Comparison of ENCODE assay signal across 21 cellular contexts in genomic region chr3:32062950-32063582, GRCh38.
"Had no signal": no experiment of that assay in that cellular context is flagged by ENCODE, and none has a peak within 500 bp of the region (broad histone marks: within the 10 kb centered on the region; RNA-seq: fewer than 3 reads in every experiment).

No MANE protein-coding gene starts in this region.

- DNase-seq: KBM-7, MV-4-11, NCI-H1048, NCI-H1105, NCI-H1417 treated with DMSO at 0.1 percent for 48 hours, NCI-H146, NCI-H1694 treated with DMSO at 0.1 percent for 48 hours, NCI-H1930, NCI-H2081 treated with DMSO at 0.1 percent for 48 hours, NCI-H2171, NCI-H226, NCI-H446, NCI-H510A, NCI-H524 treated with DMSO at 0.1 percent for 48 hours, NCI-H69, NCI-H774, Right ventricle myocardium superior, RPMI8226, SIG-M5 had no signal

- H3K27ac ChIP-seq: SJSA1, SK-N-MC had no signal

- H3K36me3 ChIP-seq: SJSA1 had no signal

- H3K9me3 ChIP-seq: SJSA1 had no signal

- H3K4me1 ChIP-seq: SJSA1 had no signal

- H3K4me3 ChIP-seq: SJSA1, SK-N-MC had no signal

- H3K27me3 ChIP-seq: SJSA1 had no signal
